Comparison of ENCODE assay signal across 20 cellular contexts in genomic region chr2:11564864-11565567, GRCh38.
"Had no signal": no experiment of that assay in that cellular context is flagged by ENCODE, and none has a peak within 500 bp of the region (broad histone marks: within the 10 kb centered on the region; RNA-seq: fewer than 3 reads in every experiment).

No MANE protein-coding gene starts in this region.

- H2AFZ ChIP-seq: hepatocyte, parathyroid adenoma had no signal

- FAIRE-seq: islet of Langerhans had no signal

- H3K9ac ChIP-seq: parathyroid adenoma had no signal

- H3K79me2 ChIP-seq: hepatocyte, parathyroid adenoma had no signal

- H3K4me3 ChIP-seq: cardiac muscle cell, hepatocyte, tibial artery, vagina had no signal

- H3K27me3 ChIP-seq: cardiac muscle cell, hepatocyte, vagina had no signal

- ATAC-seq: activated T-helper 17 cell treated with anti-CD3 and anti-CD28 coated beads, Interleukin-2, amount 50 U/mL, for 72 hours had no signal

- H3K9me3 ChIP-seq: tibial artery, vagina had no signal

- H3K4me1 ChIP-seq: parathyroid adenoma, tibial artery had no signal

- H3K36me3 ChIP-seq: tibial artery had no signal

- H3K4me2 ChIP-seq: hepatocyte had no signal

- DNase-seq: activated B cell treated with CpG ODN at 0.5 μM for 24 hours; activated CD4-positive, alpha-beta memory T cell treated with anti-CD3 and anti-CD28 coated beads, Interleukin-2, amount 10 ng/mL, durations not matched to agents 7 days and 5 days; activated CD4-positive, alpha-beta T cell treated with anti-CD3 and anti-CD28 coated beads for 48 hours; activated naive CD4-positive, alpha-beta T cell; activated naive CD8-positive, alpha-beta T cell treated with anti-CD3 and anti-CD28 coated beads for 36 hours; activated T-cell treated with anti-CD3 and anti-CD28 coated beads, Interleukin-2, amount 50 U/mL, for 1 hour; amygdala; dermis blood vessel endothelial cell; foreskin fibroblast; stimulated activated CD4-positive, alpha-beta T cell treated with anti-CD3 and anti-CD28 coated beads, Interleukin-2, amount 100 ng/mL, for 24 hours; stimulated activated naive CD4-positive, alpha-beta T cell treated with Interleukin-2 at 50 U/mL for 16 hours; T-cell had no signal

- H3K27ac ChIP-seq: cardiac muscle cell, epithelial cell of prostate, hepatocyte, parathyroid adenoma, tibial artery, vagina had no signal
